Comparison of ENCODE assay signal across 26 cellular contexts in genomic region chr1:233732206-233732605, GRCh38.
"Had no signal": no experiment of that assay in that cellular context is flagged by ENCODE, and none has a peak within 500 bp of the region (broad histone marks: within the 10 kb centered on the region; RNA-seq: fewer than 3 reads in every experiment).

No MANE protein-coding gene starts in this region.

- H3K27ac Mint-ChIP-seq: activated CD8-positive, alpha-beta T cell treated with anti-CD3 and anti-CD28 coated beads for 36 hours; activated naive CD8-positive, alpha-beta T cell; activated T-helper 17 cell treated with anti-CD3 and anti-CD28 coated beads, Interleukin-2, amount 50 U/mL, for 72 hours; effector memory CD8-positive, alpha-beta T cell had no signal

- H3K4me3 Mint-ChIP-seq: activated CD8-positive, alpha-beta T cell treated with anti-CD3 and anti-CD28 coated beads for 36 hours; activated naive CD8-positive, alpha-beta T cell; activated T-cell treated with anti-CD3 and anti-CD28 coated beads, Interleukin-2, amount 50 U/mL, for 4 hours; activated T-helper 17 cell treated with anti-CD3 and anti-CD28 coated beads, Interleukin-2, amount 50 U/mL, for 72 hours; effector memory CD8-positive, alpha-beta T cell had no signal

- DNase-seq: activated CD4-positive, alpha-beta T cell treated with anti-CD3 and anti-CD28 coated beads for 48 hours; activated CD4-positive, alpha-beta T cell treated with anti-CD3 and anti-CD28 coated beads, Interleukin-2, amount 50 U/mL, for 1 hour; activated CD4-positive, alpha-beta T cell treated with anti-CD3 and anti-CD28 coated beads, Interleukin-2, amount 50 U/mL, for 48 hours; activated CD8-positive, alpha-beta memory T cell treated with anti-CD3 and anti-CD28 coated beads for 24 hours; activated CD8-positive, alpha-beta T cell treated with anti-CD3 and anti-CD28 coated beads for 36 hours; activated effector memory CD4-positive, alpha-beta T cell treated with Interleukin-2 at 50 U/mL for 16 hours; activated gamma-delta T cell treated with Interleukin-2 at 50 U/mL for 16 hours; activated naive CD4-positive, alpha-beta T cell treated with anti-CD3 and anti-CD28 coated beads, Interleukin-2, amount 50 U/mL, for 16 hours; activated naive CD4-positive, alpha-beta T cell treated with Interleukin-2 at 50 U/mL for 16 hours; activated T-cell treated with anti-CD3 and anti-CD28 coated beads, Interleukin-2, amount 50 U/mL, for 4 hours; amniotic stem cell; anterior cingulate cortex; brain microvascular endothelial cell; caudate nucleus; cortex of kidney; dermis blood vessel endothelial cell; effector CD4-positive, alpha-beta T cell; effector memory CD8-positive, alpha-beta T cell; erythroblast; foreskin keratinocyte; gastrocnemius medialis; T-helper 2 cell had no signal

- H3K27me3 Mint-ChIP-seq: activated CD8-positive, alpha-beta T cell treated with anti-CD3 and anti-CD28 coated beads for 36 hours; activated naive CD8-positive, alpha-beta T cell had no signal

- H3K4me3 ChIP-seq: esophagus muscularis mucosa, gastrocnemius medialis had no signal

- H3K36me3 ChIP-seq: brain microvascular endothelial cell, esophagus muscularis mucosa, gastrocnemius medialis had no signal

- H3K36me3 Mint-ChIP-seq: activated naive CD8-positive, alpha-beta T cell had no signal

- H3K27ac ChIP-seq: brain microvascular endothelial cell, esophagus muscularis mucosa, foreskin keratinocyte, gastrocnemius medialis had no signal

- H3K9me3 Mint-ChIP-seq: activated CD8-positive, alpha-beta T cell treated with anti-CD3 and anti-CD28 coated beads for 36 hours; activated T-cell treated with anti-CD3 and anti-CD28 coated beads, Interleukin-2, amount 50 U/mL, for 4 hours; activated T-helper 17 cell treated with anti-CD3 and anti-CD28 coated beads, Interleukin-2, amount 50 U/mL, for 72 hours; effector memory CD8-positive, alpha-beta T cell had no signal

- H3K9me3 ChIP-seq: esophagus muscularis mucosa, gastrocnemius medialis had no signal

- ATAC-seq: activated CD4-positive, CD25-positive, alpha-beta regulatory T cell treated with anti-CD3 and anti-CD28 coated beads, Interleukin-2, amount 50 U/mL, for 24 hours; activated CD8-positive, alpha-beta T cell treated with anti-CD3 and anti-CD28 coated beads for 36 hours; activated T-cell treated with anti-CD3 and anti-CD28 coated beads, Interleukin-2, amount 50 U/mL, for 4 hours; activated T-helper 17 cell treated with anti-CD3 and anti-CD28 coated beads, Interleukin-2, amount 50 U/mL, for 72 hours; effector memory CD8-positive, alpha-beta T cell; foreskin keratinocyte; gastrocnemius medialis had no signal

- H3K27me3 ChIP-seq: brain microvascular endothelial cell, esophagus muscularis mucosa, gastrocnemius medialis had no signal

- H3K4me1 ChIP-seq: esophagus muscularis mucosa, foreskin keratinocyte, gastrocnemius medialis had no signal

- H3K4me1 Mint-ChIP-seq: activated T-helper 17 cell treated with anti-CD3 and anti-CD28 coated beads, Interleukin-2, amount 50 U/mL, for 72 hours had no signal
